ENCODE assay signal across 1 cellular context in genomic region chr1:234205966-234206365, GRCh38.
TF ChIP-seq lines count a peak whose summit lies in the region.

No MANE protein-coding gene starts in this region.

TF ChIP-seq in HepG2, 621 proteins besides CTCF, POLR2A, EP300 and RAD21 (continued from another document):
- TF ChIP-seq SNAPC4 (CRISPR knock-in tag; IDR thresholded peaks at IDR 0.05) (no peak), ZNF672 (CRISPR knock-in tag; IDR thresholded peaks at IDR 0.05) (no peak), ZNF414 (CRISPR knock-in tag; IDR thresholded peaks at IDR 0.05) (no peak)
TF ChIP-seq in HepG2: peak in this region for 1.
